8 cellular contexts compared by ENCODE assay signal in the genomic region with DNA sequence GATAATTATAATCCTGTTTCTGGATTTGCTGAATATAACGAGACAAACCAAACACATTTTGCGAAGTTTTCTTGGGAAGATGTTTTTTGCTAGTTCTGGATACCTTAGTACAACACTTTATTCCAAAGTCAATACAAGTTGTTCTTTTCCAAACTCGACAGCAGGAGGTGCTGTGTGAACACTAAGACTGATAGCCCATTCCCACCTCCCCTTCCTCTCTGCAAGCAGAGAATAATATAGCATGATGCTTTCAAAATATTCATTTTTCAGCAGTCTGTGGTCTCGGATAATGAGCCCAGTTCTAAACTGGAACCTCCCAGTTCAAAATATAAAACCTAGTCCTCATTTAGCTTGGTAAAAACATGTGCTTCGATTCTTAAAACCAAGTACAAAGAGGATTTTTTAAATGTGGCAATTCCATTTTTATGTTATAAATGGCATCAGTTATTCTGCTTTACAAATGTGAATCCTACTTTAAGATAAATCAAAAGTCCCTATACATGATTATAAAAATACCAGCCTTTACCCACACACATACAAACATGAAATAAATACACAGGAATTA.
DNase-seq lines count a peak whose midpoint lies in the region; ATAC-seq, FAIRE-seq and TF ChIP-seq lines count a peak whose summit lies in the region.

No MANE protein-coding gene starts in this region.

- peak; percentile 75 for FAIRE-seq in H54 (lab: Jason Lieb, UNC)

- no peak overlapping the region for H3K27ac ChIP-seq in adrenal gland
- no peak overlapping the region for H3K27ac ChIP-seq in left lung
- no peak overlapping the region for H3K27ac ChIP-seq in uterus
- no peak overlapping the region for H3K27ac ChIP-seq in ovary

- H3K27me3 ChIP-seq in adrenal gland (no peaks in the 10 kb centered on the region), left lung (no peaks in the 10 kb centered on the region), uterus (peaks cover 0 to 5% of the 10 kb centered on the region in 2 donors), ovary (no peaks in the 10 kb centered on the region)

- peak; percentile 29 to 55 (median 36) for TF ChIP-seq CTCF in adrenal gland (IDR thresholded peaks at IDR 0.05)
- TF ChIP-seq CTCF in left lung (IDR thresholded peaks at IDR 0.05): peak; percentile 25 to 45
- TF ChIP-seq CTCF in uterus (IDR thresholded peaks at IDR 0.05): peak in 1 of 4 experiments; percentile 11
- TF ChIP-seq CTCF in ovary (IDR thresholded peaks at IDR 0.05): no peak

- intact Hi-C loops in adrenal gland (cut with DNase I) (no loop called here), left lung (cut with DNase I) (no loop called here), uterus (cut with DNase I; ENCODE audit: low total_unique reads) (no loop called here), ovary (cut with DNase I) (loop anchor here in 1 of 4 donors (10.0 kb wide), 1 partner anchor 934 kb away; no protein-coding TSS in a partner anchor)

- no peak for TF ChIP-seq EP300 in ovary (IDR thresholded peaks at IDR 0.05)

- WGBS in adrenal gland, 4 donors: 19 to 22% (median 20%) methylated on average over 5 of the region's 5 CpGs
- 20 to 25% (median 24%) methylated on average over 5 of the region's 5 CpGs for WGBS in ovary, 3 donors

- H3K4me1 ChIP-seq in adrenal gland (replicated peaks in 1 of 2): no peaks in the 10 kb centered on the region
- H3K4me1 ChIP-seq in left lung: no peaks in the 10 kb centered on the region
- no peaks in the 10 kb centered on the region for H3K4me1 ChIP-seq in uterus
- no peaks in the 10 kb centered on the region for H3K4me1 ChIP-seq in ovary (ENCODE audit: insufficient read depth)

- ATAC-seq in left lung: no peak
- ATAC-seq in HG03196 (IDR thresholded peaks at IDR 0.05; ENCODE audit: unreplicated experiment): no peak

- H3K36me3 ChIP-seq in adrenal gland (replicated peaks in 1 of 2) (no peaks in the 10 kb centered on the region), left lung (no peaks in the 10 kb centered on the region), uterus (no peaks in the 10 kb centered on the region), ovary (no peaks in the 10 kb centered on the region)

- DNase-seq in D341Med (ENCODE audit: low spot score): peak; percentile 42
- DNase-seq in H54 (ENCODE audit: insufficient read length, low spot score): no peak
- DNase-seq in NCI-H446 (lab: John Stamatoyannopoulos, UW): peak; percentile 90 to 94
- peak in 5 of 7 donors; percentile 10 to 27 (median 19) for DNase-seq in adrenal gland
- DNase-seq in left lung: no peak
- DNase-seq in uterus: no peak
- no peak for DNase-seq in ovary

- no peak overlapping the region for H3K4me3 ChIP-seq in adrenal gland
- H3K4me3 ChIP-seq in left lung: no peak overlapping the region
- no peak overlapping the region for H3K4me3 ChIP-seq in uterus
- no peak overlapping the region for H3K4me3 ChIP-seq in ovary

- no peaks in the 10 kb centered on the region for H3K9me3 ChIP-seq in adrenal gland (replicated peaks in 1 of 3)
- no peaks in the 10 kb centered on the region for H3K9me3 ChIP-seq in left lung
- H3K9me3 ChIP-seq in uterus: no peaks in the 10 kb centered on the region
- no peaks in the 10 kb centered on the region for H3K9me3 ChIP-seq in ovary

- TF ChIP-seq POLR2A in H54 (IDR thresholded peaks at IDR 0.05; ENCODE audit: low read depth, low read length) (no peak), adrenal gland (IDR thresholded peaks at IDR 0.05) (no peak), uterus (IDR thresholded peaks at IDR 0.05) (no peak), ovary (IDR thresholded peaks at IDR 0.05) (no peak)

Comparison
In these comparisons a context has a peak if more than half of its experiments do, and no peak if none do; other contexts are left out.
1. DNase-seq: peak in D341Med (single experiment), NCI-H446 (2 of 2) and adrenal gland (5 of 7); none in H54 (single experiment), left lung (0 of 2), uterus (0 of 2) and ovary (0 of 5).
2. CTCF ChIP-seq: peak in adrenal gland (6 of 6) and left lung (2 of 2); none in ovary (0 of 3).